16 cellular contexts compared by ENCODE assay signal in the genomic region with DNA sequence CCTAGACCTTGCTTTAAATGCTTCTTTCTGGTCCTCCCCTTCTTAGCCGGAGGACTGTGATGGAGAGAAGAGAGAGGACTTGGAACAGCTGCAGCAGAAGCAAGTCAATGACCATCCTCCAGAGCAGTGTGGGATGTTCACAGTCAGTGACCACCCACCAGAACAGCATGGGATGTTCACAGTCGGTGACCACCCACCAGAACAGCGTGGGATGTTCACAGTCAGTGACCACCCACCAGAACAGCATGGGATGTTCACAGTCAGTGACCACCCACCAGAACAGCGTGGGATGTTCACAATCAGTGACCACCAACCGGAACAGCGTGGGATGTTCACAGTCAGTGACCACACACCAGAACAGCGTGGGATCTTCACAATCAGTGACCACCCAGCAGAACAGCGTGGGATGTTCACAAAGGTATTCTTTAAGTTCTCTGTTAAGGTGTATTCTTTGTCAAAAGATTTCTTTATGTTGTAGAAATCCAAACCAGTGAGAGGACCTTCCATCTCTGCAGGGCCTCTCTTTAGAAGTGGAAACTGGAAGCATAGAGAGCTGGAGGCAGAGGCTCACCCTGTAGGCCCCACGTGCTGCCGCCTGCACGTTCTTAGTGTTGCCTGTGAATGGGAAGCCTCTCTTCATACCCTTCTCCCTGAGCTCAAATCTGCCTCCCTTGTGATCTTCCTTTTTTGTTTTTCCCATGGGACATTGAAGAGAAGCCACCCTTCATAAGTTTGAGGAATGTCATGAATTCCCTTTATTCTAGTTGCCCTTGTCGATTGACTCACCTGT.
"Had no signal": no experiment of that assay in that cellular context is flagged by ENCODE, and none has a peak within 500 bp of the region (broad histone marks: within the 10 kb centered on the region; RNA-seq: fewer than 3 reads in every experiment).

No MANE protein-coding gene starts in this region.

- ATAC-seq: activated CD8-positive, alpha-beta T cell treated with anti-CD3 and anti-CD28 coated beads, Interleukin-2, amount 10 ng/mL, durations not matched to agents 7 days and 5 days; gastrocnemius medialis; heart left ventricle; left cardiac atrium; right lobe of liver had no signal

- H3K9me3 ChIP-seq: esophagus muscularis mucosa, gastrocnemius medialis, heart left ventricle, right lobe of liver, thoracic aorta had no signal

- H3K27ac ChIP-seq: coronary artery, esophagus muscularis mucosa, gastrocnemius medialis, heart left ventricle, right lobe of liver, thoracic aorta had no signal

- DNase-seq: activated CD4-positive, alpha-beta T cell treated with anti-CD3 and anti-CD28 coated beads, Interleukin-2, amount 50 U/mL, for 1 hour; activated CD8-positive, alpha-beta T cell treated with anti-CD3 and anti-CD28 coated beads, Interleukin-2, amount 10 ng/mL, durations not matched to agents 7 days and 5 days; activated gamma-delta T cell; activated naive CD4-positive, alpha-beta T cell treated with anti-CD3 and anti-CD28 coated beads, Interleukin-2, amount 50 U/mL, for 16 hours; gastrocnemius medialis; heart left ventricle; left cardiac atrium; mesenchymal stem cell; right lobe of liver; small intestine; stimulated activated CD4-positive, alpha-beta T cell treated with anti-CD3 and anti-CD28 coated beads, Interleukin-2, amount 100 ng/mL, for 24 hours; stimulated activated naive CD4-positive, alpha-beta T cell; T1000 had no signal

- H3K4me3 ChIP-seq: coronary artery, esophagus muscularis mucosa, gastrocnemius medialis, heart left ventricle, right lobe of liver, thoracic aorta had no signal

- H3K4me1 ChIP-seq: esophagus muscularis mucosa, gastrocnemius medialis, heart left ventricle, right lobe of liver had no signal

- H3K27me3 ChIP-seq: esophagus muscularis mucosa, gastrocnemius medialis, heart left ventricle, right lobe of liver had no signal
